ENCODE assay signal across 13 cellular contexts in genomic region chr5:180950291-180950949, GRCh38. TPM values are rescaled to one million over a fixed set of nuclear protein-coding genes. Genes with fewer than 3 reads are reported as not detected.
"Had no signal": no experiment of that assay in that cellular context is flagged by ENCODE, and none has a peak within 500 bp of the region (broad histone marks: within the 10 kb centered on the region; RNA-seq: fewer than 3 reads in every experiment).

No MANE protein-coding gene starts in this region.

- H3K36me3 ChIP-seq: neural progenitor cell, right atrium auricular region had no signal

- H3K9me3 ChIP-seq: right atrium auricular region had no signal

- DNase-seq: activated effector memory CD4-positive, alpha-beta T cell treated with Interleukin-2 at 50 U/mL for 16 hours; activated T-cell treated with anti-CD3 and anti-CD28 coated beads, Interleukin-2, amount 50 U/mL, for 1 hour; cortex of kidney; effector memory CD4-positive, alpha-beta T cell; small intestine had no signal

- H3K4me1 ChIP-seq: neural progenitor cell, parathyroid adenoma, right atrium auricular region had no signal

- H3K4me2 ChIP-seq: hepatocyte, neural progenitor cell had no signal

- FAIRE-seq: small intestine had no signal

- H3K9ac ChIP-seq: neural progenitor cell, parathyroid adenoma had no signal

- H3K27ac ChIP-seq: epithelial cell of prostate, hepatocyte, neural progenitor cell, parathyroid adenoma, right atrium auricular region had no signal

- H3K79me2 ChIP-seq: hepatocyte, parathyroid adenoma had no signal

- H3K4me3 ChIP-seq: hepatocyte, neural progenitor cell, right atrium auricular region had no signal

- H2AFZ ChIP-seq: hepatocyte, neural progenitor cell, parathyroid adenoma had no signal

- H3K27me3 ChIP-seq: hepatocyte, right atrium auricular region had no signal

RNA-seq across cellular contexts. Expression of gene BTNL3, which starts 38.2 kb away (rescaled TPM):
- total RNA-seq: kidney epithelial cell, lower leg skin, mesothelial cell of epicardium, right atrium auricular region had no signal

RNA-seq across cellular contexts. Expression of gene BTNL8, which starts 51.5 kb away (rescaled TPM):
- total RNA-seq: kidney epithelial cell, mesothelial cell of epicardium had no signal
